33 cellular contexts compared by ENCODE assay signal in the genomic region with DNA sequence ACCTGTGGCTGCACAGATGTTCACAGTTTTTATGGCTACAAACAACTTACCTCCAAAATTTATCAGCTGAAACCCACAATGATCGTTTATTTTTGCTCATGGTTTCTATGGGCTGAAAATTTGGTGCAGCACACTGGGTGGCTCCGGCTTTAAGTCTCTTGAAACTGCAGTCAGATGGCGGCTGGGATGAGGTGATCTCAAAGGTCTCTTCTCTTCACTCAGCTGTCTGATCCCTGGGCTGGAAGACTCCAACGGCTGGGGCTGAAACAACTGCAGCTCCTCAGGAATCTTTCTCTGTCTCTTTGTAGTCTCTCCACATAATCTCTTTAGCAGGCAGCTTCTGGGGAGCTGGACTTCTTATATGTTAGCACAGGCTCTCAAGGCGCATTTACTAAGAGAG.
"Had no signal": no experiment of that assay in that cellular context is flagged by ENCODE, and none has a peak within 500 bp of the region (broad histone marks: within the 10 kb centered on the region; RNA-seq: fewer than 3 reads in every experiment).

No MANE protein-coding gene starts in this region.

- H3K27me3 ChIP-seq: ascending aorta, breast epithelium, cardiac muscle cell, colonic mucosa, esophagus muscularis mucosa, foreskin keratinocyte, gastrocnemius medialis, heart left ventricle had no signal

- H3K27ac Mint-ChIP-seq: activated CD4-positive, alpha-beta memory T cell treated with anti-CD3 and anti-CD28 coated beads for 36 hours; activated CD4-positive, alpha-beta T cell treated with anti-CD3 and anti-CD28 coated beads for 36 hours; activated CD4-positive, alpha-beta T cell treated with anti-CD3 and anti-CD28 coated beads, Interleukin-2, amount 10 ng/mL, durations not matched to agents 24 days and 14 days; activated CD8-positive, alpha-beta memory T cell treated with anti-CD3 and anti-CD28 coated beads, Interleukin-2, amount 10 ng/mL, durations not matched to agents 7 days and 5 days; activated CD8-positive, alpha-beta T cell treated with anti-CD3 and anti-CD28 coated beads, Interleukin-2, amount 10 ng/mL, durations not matched to agents 7 days and 5 days; activated naive CD4-positive, alpha-beta T cell treated with anti-CD3 and anti-CD28 coated beads for 36 hours; activated naive CD4-positive, alpha-beta T cell treated with anti-CD3 and anti-CD28 coated beads, Interleukin-2, amount 50 U/mL, for 24 hours; activated naive CD8-positive, alpha-beta T cell treated with anti-CD3 and anti-CD28 coated beads for 36 hours; activated T-helper 1 cell treated with anti-CD3 and anti-CD28 coated beads, Interleukin-12 subunit alpha, Interleukin-12 subunit beta, Interleukin-2, Interleukin-4 antibody, amounts not matched to agents 30 ng/mL and 10 ng/mL and 1 ng/mL, durations not matched to agents 14 hours and 24 hours and 36 hours; activated T-helper 2 cell treated with anti-CD3 and anti-CD28 coated beads, Interferon-gamma antibody, Interleukin-2, Interleukin-4, amounts not matched to agents 10 μg/mL and 5 μg/mL and 100 μg/mL, durations not matched to agents 14 hours and 24 hours and 36 hours; brain; T-helper 17 cell; T-helper 2 cell treated with Interferon-gamma antibody and Interleukin-4, amounts not matched to agents 5 μg/mL and 100 μg/mL, for 36 hours had no signal

- H3K9me3 Mint-ChIP-seq: activated CD4-positive, alpha-beta T cell treated with anti-CD3 and anti-CD28 coated beads, Interleukin-2, amount 10 ng/mL, durations not matched to agents 24 days and 14 days; activated T-helper 1 cell treated with anti-CD3 and anti-CD28 coated beads, Interleukin-12 subunit alpha, Interleukin-12 subunit beta, Interleukin-2, Interleukin-4 antibody, amounts not matched to agents 30 ng/mL and 10 ng/mL and 1 ng/mL, durations not matched to agents 14 hours and 24 hours and 36 hours; T-helper 2 cell treated with Interferon-gamma antibody and Interleukin-4, amounts not matched to agents 5 μg/mL and 100 μg/mL, for 36 hours had no signal

- DNase-seq: activated CD4-positive, alpha-beta memory T cell treated with anti-CD3 and anti-CD28 coated beads for 36 hours; activated CD4-positive, alpha-beta T cell treated with anti-CD3 and anti-CD28 coated beads for 36 hours; activated CD4-positive, alpha-beta T cell treated with anti-CD3 and anti-CD28 coated beads, Interleukin-2, amount 10 ng/mL, durations not matched to agents 24 days and 14 days; activated CD4-positive, CD25-positive, alpha-beta regulatory T cell; activated CD4-positive, CD25-positive, alpha-beta regulatory T cell treated with anti-CD3 and anti-CD28 coated beads, Interleukin-2, amount 50 U/mL, for 72 hours; activated CD8-positive, alpha-beta memory T cell treated with anti-CD3 and anti-CD28 coated beads, Interleukin-2, amount 10 ng/mL, durations not matched to agents 7 days and 5 days; activated CD8-positive, alpha-beta memory T cell treated with anti-CD3 and anti-CD28 coated beads, Interleukin-2, amount 50 U/mL, for 4 hours; activated CD8-positive, alpha-beta T cell treated with anti-CD3 and anti-CD28 coated beads, Interleukin-2, amount 10 ng/mL, durations not matched to agents 7 days and 5 days; activated effector memory CD4-positive, alpha-beta T cell treated with anti-CD3 and anti-CD28 coated beads, Interleukin-2, amount 50 U/mL, for 16 hours; activated naive CD4-positive, alpha-beta T cell treated with anti-CD3 and anti-CD28 coated beads for 36 hours; activated naive CD8-positive, alpha-beta T cell treated with anti-CD3 and anti-CD28 coated beads for 36 hours; activated T-cell treated with anti-CD3 and anti-CD28 coated beads, Interleukin-2, amount 50 U/mL, for 1 hour; activated T-cell treated with anti-CD3 and anti-CD28 coated beads, Interleukin-2, amount 50 U/mL, for 48 hours; central memory CD4-positive, alpha-beta T cell; cerebellar nuclear complex; colonic mucosa; effector CD8-positive, alpha-beta T cell; erythroblast; foreskin keratinocyte; gastrocnemius medialis; glutamatergic neuron; heart left ventricle; T-helper 17 cell; T1000 had no signal

- H3K36me3 ChIP-seq: ascending aorta, breast epithelium, cardiac muscle cell, colonic mucosa, esophagus muscularis mucosa, gastrocnemius medialis, heart left ventricle had no signal

- H3K4me3 ChIP-seq: ascending aorta, breast epithelium, cardiac muscle cell, colonic mucosa, esophagus muscularis mucosa, gastrocnemius medialis, heart left ventricle had no signal

- H3K36me3 Mint-ChIP-seq: activated CD4-positive, alpha-beta memory T cell treated with anti-CD3 and anti-CD28 coated beads for 36 hours; activated CD8-positive, alpha-beta memory T cell treated with anti-CD3 and anti-CD28 coated beads, Interleukin-2, amount 10 ng/mL, durations not matched to agents 7 days and 5 days; activated naive CD4-positive, alpha-beta T cell treated with anti-CD3 and anti-CD28 coated beads, Interleukin-2, amount 50 U/mL, for 24 hours; activated naive CD8-positive, alpha-beta T cell treated with anti-CD3 and anti-CD28 coated beads for 36 hours; brain had no signal

- H3K4me1 Mint-ChIP-seq: activated CD4-positive, alpha-beta T cell treated with anti-CD3 and anti-CD28 coated beads for 36 hours; activated CD4-positive, alpha-beta T cell treated with anti-CD3 and anti-CD28 coated beads, Interleukin-2, amount 10 ng/mL, durations not matched to agents 24 days and 14 days; activated CD8-positive, alpha-beta memory T cell treated with anti-CD3 and anti-CD28 coated beads, Interleukin-2, amount 10 ng/mL, durations not matched to agents 7 days and 5 days; activated naive CD4-positive, alpha-beta T cell treated with anti-CD3 and anti-CD28 coated beads, Interleukin-2, amount 50 U/mL, for 24 hours; activated naive CD8-positive, alpha-beta T cell treated with anti-CD3 and anti-CD28 coated beads for 36 hours; T-helper 17 cell had no signal

- H3K4me3 Mint-ChIP-seq: activated CD4-positive, alpha-beta memory T cell treated with anti-CD3 and anti-CD28 coated beads for 36 hours; activated CD4-positive, alpha-beta T cell treated with anti-CD3 and anti-CD28 coated beads for 36 hours; activated CD4-positive, alpha-beta T cell treated with anti-CD3 and anti-CD28 coated beads, Interleukin-2, amount 10 ng/mL, durations not matched to agents 24 days and 14 days; activated CD8-positive, alpha-beta memory T cell treated with anti-CD3 and anti-CD28 coated beads, Interleukin-2, amount 10 ng/mL, durations not matched to agents 7 days and 5 days; activated CD8-positive, alpha-beta T cell treated with anti-CD3 and anti-CD28 coated beads, Interleukin-2, amount 10 ng/mL, durations not matched to agents 7 days and 5 days; activated naive CD4-positive, alpha-beta T cell treated with anti-CD3 and anti-CD28 coated beads for 36 hours; activated naive CD4-positive, alpha-beta T cell treated with anti-CD3 and anti-CD28 coated beads, Interleukin-2, amount 50 U/mL, for 24 hours; activated naive CD8-positive, alpha-beta T cell treated with anti-CD3 and anti-CD28 coated beads for 36 hours; activated T-helper 1 cell treated with anti-CD3 and anti-CD28 coated beads, Interleukin-12 subunit alpha, Interleukin-12 subunit beta, Interleukin-2, Interleukin-4 antibody, amounts not matched to agents 30 ng/mL and 10 ng/mL and 1 ng/mL, durations not matched to agents 14 hours and 24 hours and 36 hours; brain; T-helper 17 cell; T-helper 2 cell treated with Interferon-gamma antibody and Interleukin-4, amounts not matched to agents 5 μg/mL and 100 μg/mL, for 36 hours had no signal

- H3K27ac ChIP-seq: ascending aorta, breast epithelium, cardiac muscle cell, colonic mucosa, esophagus muscularis mucosa, foreskin keratinocyte, gastrocnemius medialis, heart left ventricle had no signal

- H3K9me3 ChIP-seq: ascending aorta, breast epithelium, colonic mucosa, esophagus muscularis mucosa, gastrocnemius medialis had no signal

- H3K4me1 ChIP-seq: ascending aorta, breast epithelium, colonic mucosa, esophagus muscularis mucosa, foreskin keratinocyte, gastrocnemius medialis, heart left ventricle had no signal

- ATAC-seq: activated CD4-positive, alpha-beta T cell treated with anti-CD3 and anti-CD28 coated beads for 36 hours; activated CD8-positive, alpha-beta memory T cell treated with anti-CD3 and anti-CD28 coated beads, Interleukin-2, amount 10 ng/mL, durations not matched to agents 7 days and 5 days; activated CD8-positive, alpha-beta T cell treated with anti-CD3 and anti-CD28 coated beads, Interleukin-2, amount 10 ng/mL, durations not matched to agents 7 days and 5 days; foreskin keratinocyte; gastrocnemius medialis; heart left ventricle; T-helper 17 cell had no signal

- H3K27me3 Mint-ChIP-seq: activated CD4-positive, alpha-beta memory T cell treated with anti-CD3 and anti-CD28 coated beads for 36 hours; activated CD4-positive, alpha-beta T cell treated with anti-CD3 and anti-CD28 coated beads for 36 hours; activated CD4-positive, alpha-beta T cell treated with anti-CD3 and anti-CD28 coated beads, Interleukin-2, amount 10 ng/mL, durations not matched to agents 24 days and 14 days; activated CD8-positive, alpha-beta memory T cell treated with anti-CD3 and anti-CD28 coated beads, Interleukin-2, amount 10 ng/mL, durations not matched to agents 7 days and 5 days; activated naive CD4-positive, alpha-beta T cell treated with anti-CD3 and anti-CD28 coated beads, Interleukin-2, amount 50 U/mL, for 24 hours; activated naive CD8-positive, alpha-beta T cell treated with anti-CD3 and anti-CD28 coated beads for 36 hours; brain; T-helper 17 cell had no signal
